In the genomic region with DNA sequence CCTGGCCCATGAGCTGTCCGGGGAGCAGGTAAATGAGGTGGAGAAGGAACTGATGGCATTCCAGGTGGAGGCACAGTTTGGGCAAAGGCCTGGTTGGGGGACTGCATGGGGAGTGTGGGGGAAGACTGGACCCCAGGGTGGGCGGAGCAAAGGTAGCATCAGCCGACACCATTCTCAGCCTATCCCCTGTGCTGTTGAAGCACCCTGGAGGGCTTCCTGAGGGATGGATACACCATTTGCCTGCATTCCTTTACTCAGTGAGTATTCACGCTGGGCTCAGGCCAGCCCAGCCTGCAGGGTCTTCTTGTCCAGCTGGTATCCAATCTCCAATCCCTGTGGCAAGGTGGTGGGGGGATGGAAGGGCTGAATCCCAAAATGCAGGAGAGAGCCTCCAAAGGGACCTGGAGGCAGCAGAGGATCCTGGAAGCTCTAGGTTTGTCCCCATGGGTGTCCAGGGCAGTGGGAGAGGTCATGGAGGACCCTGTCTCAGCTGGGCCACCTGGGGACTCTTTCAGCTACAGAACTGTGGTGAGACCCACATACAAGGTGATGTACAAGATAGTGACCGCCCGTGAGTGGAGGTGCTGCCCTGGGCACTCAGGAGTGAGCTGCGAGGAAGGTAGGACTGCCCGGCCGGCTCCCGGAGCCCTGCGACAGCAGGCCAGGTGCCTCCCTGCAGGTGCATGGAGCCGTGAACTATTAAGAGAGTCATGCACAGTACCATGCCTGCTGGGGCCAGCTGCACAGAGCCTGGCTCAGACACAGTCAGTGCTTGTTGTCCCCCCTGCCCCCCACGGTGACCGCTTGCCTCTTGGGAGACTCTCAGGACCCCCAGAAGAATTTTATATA, we compare ENCODE assay signal across 1 cellular context.
TF ChIP-seq lines count a peak whose summit lies in the region.

No MANE protein-coding gene starts in this region.

TF ChIP-seq in GM12891, 5 proteins besides CTCF, POLR2A, EP300 and RAD21:
- TF ChIP-seq POU2F2 (IDR thresholded peaks at IDR 0.05; ENCODE audit: low read depth, low read length) (no peak), SPI1 (IDR thresholded peaks at IDR 0.05; ENCODE audit: low read depth, low read length) (no peak), POLR2AphosphoS5 (IDR thresholded peaks at IDR 0.05; ENCODE audit: low read depth, low read length) (no peak), TAF1 (IDR thresholded peaks at IDR 0.05; ENCODE audit: low read depth, low read length) (no peak), PAX5 (IDR thresholded peaks at IDR 0.05; ENCODE audit: insufficient read depth, low read length, severe bottlenecking) (no peak)
